8 cellular contexts compared by ENCODE assay signal in the genomic region with DNA sequence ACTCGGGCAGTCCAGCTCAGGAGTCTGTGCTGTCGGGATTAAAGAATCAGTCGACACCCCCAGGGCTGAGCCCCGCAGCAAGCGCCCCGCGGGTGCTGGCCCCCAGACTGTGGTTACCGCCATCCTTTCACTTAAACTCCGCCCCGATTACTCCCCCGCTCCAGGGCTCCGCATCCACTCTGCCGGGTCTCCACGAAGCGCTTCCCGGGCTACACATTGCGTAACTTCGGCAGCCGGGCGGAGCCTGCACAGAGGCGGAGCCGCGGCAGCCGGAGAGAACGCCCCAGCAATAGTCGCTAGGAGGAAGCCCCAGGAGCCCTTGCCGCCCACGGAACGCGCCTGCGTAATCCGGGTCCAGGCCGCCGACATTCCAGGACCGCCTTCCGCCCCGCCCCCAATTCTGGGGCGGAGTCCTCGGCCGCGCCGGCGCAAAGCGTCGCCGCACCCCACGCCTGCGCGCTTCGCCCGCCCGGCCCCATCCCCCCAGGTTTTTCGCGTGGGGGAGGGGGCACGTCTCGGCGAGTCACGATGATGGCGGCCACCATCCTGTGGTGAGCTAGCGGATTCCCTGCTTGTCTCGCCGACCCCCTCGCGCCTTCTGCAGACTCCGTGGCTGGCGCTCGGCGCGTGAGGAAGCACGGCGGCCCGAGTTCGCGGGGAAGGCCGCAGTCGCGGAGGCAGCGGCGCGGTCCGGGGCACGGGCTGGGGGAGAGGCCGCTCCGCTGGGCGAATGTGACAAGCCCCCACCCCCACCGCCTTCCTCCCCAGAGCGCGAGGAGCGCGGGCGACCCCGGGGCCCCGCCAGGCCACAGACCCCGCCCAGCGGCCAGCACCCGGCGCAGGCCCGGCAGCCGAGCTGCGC. TPM values are rescaled to one million over a fixed set of nuclear protein-coding genes. Genes with fewer than 3 reads are reported as not detected.
DNase-seq lines count a peak whose midpoint lies in the region; ATAC-seq, FAIRE-seq and TF ChIP-seq lines count a peak whose summit lies in the region.

A gene (plus strand): TSS at position 521 of the 862 bp plus-strand sequence. CDS start 351 bp downstream, outside the sequence.

- H3K27me3 ChIP-seq in WERI-Rb-1 (ENCODE audit: insufficient read depth, low read depth, severe bottlenecking) (no peaks in the 10 kb centered on the region), mammary epithelial cell (ENCODE audit: insufficient read depth, low read length) (no peaks in the 10 kb centered on the region), iPS-20b (ENCODE audit: insufficient read depth, low read length) (no peaks in the 10 kb centered on the region), small intestine (ENCODE audit: control insufficient read depth in 2 of 2, insufficient read depth in 2 of 2, low read length in 2 of 2) (no peaks in the 10 kb centered on the region)

- DNase-seq in ACHN (peak; percentile 97), NCI-H2227 (lab: John Stamatoyannopoulos, UW; ENCODE audit: unreplicated experiment) (peak; percentile 97), WERI-Rb-1 (peak; percentile 100), mammary epithelial cell (peak; percentile 99), small intestine (peak; percentile 99)

- no TSS peak for BruUV-seq in mammary epithelial cell (replicated peaks; lab: Mats Ljungman, UMichigan)

- no peak for FAIRE-seq in small intestine (lab: Jason Lieb, UNC)

- H3K9ac ChIP-seq in mammary epithelial cell (ENCODE audit: insufficient read depth, low read length), result peak within 1 kb of the TSS; percentile 92
- H3K9ac ChIP-seq in iPS-20b (ENCODE audit: low read depth, low read length), result peak within 1 kb of the TSS; percentile 89

- in situ Hi-C loops in ACHN (cut with HindIII; ENCODE audit: low pct_ligation_motif_present, low pct_unique_long_range_greater_than_20kb, low sequenced_read_pairs), result no loop called here
- in situ Hi-C loops in mammary epithelial cell (cut with MboI; ENCODE audit: low sequenced_read_pairs in 2 of 2), result no loop called here

- 1% methylated on average over 23 of the region's 100 CpGs for WGBS in mammary epithelial cell (ENCODE audit: low coverage, missing lambda C conversion rate)
- WGBS in small intestine, 3 donors, result 0% methylated on average over 80 to 100 of the region's 100 CpGs

- H3K4me2 ChIP-seq in mammary epithelial cell (ENCODE audit: insufficient read depth, low read depth, low read length), result peak within 1 kb of the TSS; percentile 95

- H3K36me3 ChIP-seq in WERI-Rb-1, result peaks cover 27% of the 10 kb centered on the region
- no peaks in the 10 kb centered on the region for H3K36me3 ChIP-seq in mammary epithelial cell (ENCODE audit: insufficient read depth, low read length)
- H3K36me3 ChIP-seq in iPS-20b (ENCODE audit: insufficient read depth, low read depth, low read length), result 0 out of 2 replicates have a peak, but pooled peaks cover 6% of the 10 kb centered on the region
- no peaks in the 10 kb centered on the region for H3K36me3 ChIP-seq in small intestine (ENCODE audit: control insufficient read depth in 2 of 2, insufficient read depth in 2 of 2, low read length in 2 of 2)

- H2AFZ ChIP-seq in mammary epithelial cell (ENCODE audit: low read depth, low read length), result peak within 1 kb of the TSS; percentile 86

- H3K4me3 ChIP-seq in WERI-Rb-1 (ENCODE audit: low read depth, low read length), result peak within 1 kb of the TSS; percentile 76
- H3K4me3 ChIP-seq in mammary epithelial cell (replicated peaks in 1 of 3; ENCODE audit: insufficient read depth in 1 of 3, low read depth in 2 of 3, low read length in 3 of 3), result peak within 1 kb of the TSS; percentile 91 to 93 (median 92)
- H3K4me3 ChIP-seq in iPS-20b (ENCODE audit: low read length), result peak within 1 kb of the TSS; percentile 95
- peak within 1 kb of the TSS; percentile 86 to 100 for H3K4me3 ChIP-seq in small intestine (ENCODE audit: low read depth in 1 of 2, low read length in 2 of 2)

- peaks cover 50% of the 10 kb centered on the region for H3K79me2 ChIP-seq in mammary epithelial cell (ENCODE audit: insufficient read depth, low read length)

- peak; percentile 79 for ATAC-seq in GM18873 (IDR thresholded peaks at IDR 0.05; ENCODE audit: low FRiP score, unreplicated experiment)
- peak; percentile 86 for ATAC-seq in HG03139 (IDR thresholded peaks at IDR 0.05; ENCODE audit: unreplicated experiment)

- TF ChIP-seq CTCF in WERI-Rb-1 (IDR thresholded peaks at IDR 0.05; ENCODE audit: low read depth, low read length), result no peak
- TF ChIP-seq CTCF in mammary epithelial cell (conservative IDR thresholded peaks at IDR 0.05 in 1 of 2, IDR thresholded peaks at IDR 0.05 in 1 of 2; ENCODE audit: extremely low read depth in 1 of 2, insufficient read depth in 1 of 2, low read depth in 1 of 2, low read length in 2 of 2), result no peak

- H3K27ac ChIP-seq in WERI-Rb-1, result peak within 1 kb of the TSS; percentile 99
- H3K27ac ChIP-seq in mammary epithelial cell (ENCODE audit: insufficient read depth, low read depth, low read length), result peak within 1 kb of the TSS; percentile 83
- H3K27ac ChIP-seq in iPS-20b (ENCODE audit: low read length), result peak within 1 kb of the TSS; percentile 97
- peak within 1 kb of the TSS; percentile 79 to 99 for H3K27ac ChIP-seq in small intestine (ENCODE audit: low read depth in 1 of 2, low read length in 1 of 2)

- CTCF ChIA-PET in mammary epithelial cell (lab: Charles Lee; ENCODE audit: low non-redundant PET), result no interaction called here

- H3K9me3 ChIP-seq in WERI-Rb-1 (ENCODE audit: severe bottlenecking) (no peaks in the 10 kb centered on the region), mammary epithelial cell (replicated peaks; ENCODE audit: insufficient read depth, low read length) (no peaks in the 10 kb centered on the region), iPS-20b (ENCODE audit: insufficient read depth, low read depth, low read length) (no peaks in the 10 kb centered on the region), small intestine (ENCODE audit: control insufficient read depth, low read depth) (no peaks in the 10 kb centered on the region)

- dilution Hi-C loops in mammary epithelial cell (cut with HindIII; ENCODE audit: low sequenced_read_pairs), result no loop called here

- H3K4me1 ChIP-seq in mammary epithelial cell (ENCODE audit: insufficient read depth, low read length), result peaks cover 28% of the 10 kb centered on the region
- peaks cover 12% of the 10 kb centered on the region; the same call in 1 of the 2 replicates for H3K4me1 ChIP-seq in iPS-20b (ENCODE audit: insufficient read depth, low read length)
- peaks cover 3 to 5% of the 10 kb centered on the region in 2 donors for H3K4me1 ChIP-seq in small intestine (ENCODE audit: control insufficient read depth in 2 of 2, insufficient read depth in 1 of 2, low read depth in 1 of 2, low read length in 1 of 2)

- intact Hi-C loops in mammary epithelial cell (cut with micrococcal nuclease), result loop anchor here (1.0 kb wide), 1 partner anchor 40 kb away; no protein-coding TSS in a partner anchor

- peaks cover 20% of the 10 kb centered on the region for H4K20me1 ChIP-seq in mammary epithelial cell (ENCODE audit: insufficient read depth, low read length)

RNA-seq across cellular contexts. Expression of the gene that starts here (rescaled TPM):
- 100 to 1,000 TPM; 126 to 177 TPM for total RNA-seq in mammary epithelial cell
- polyA plus RNA-seq in mammary epithelial cell, result 166 TPM
- polyA minus RNA-seq in mammary epithelial cell, result 115 TPM
- 10 to 100 TPM; 49.4 to 62.8 (median 50.8) TPM for polyA plus RNA-seq in small intestine

Comparison
In these comparisons a context has a peak if more than half of its experiments do, and no peak if none do; other contexts are left out.
1. Peak in every context shown above with its lines: DNase-seq, ATAC-seq, H3K4me3 ChIP-seq and H3K27ac ChIP-seq.